ENCODE assay signal across 8 cellular contexts in genomic region chr7:121490309-121490708, GRCh38.
"Had no signal": no experiment of that assay in that cellular context is flagged by ENCODE, and none has a peak within 500 bp of the region (broad histone marks: within the 10 kb centered on the region; RNA-seq: fewer than 3 reads in every experiment).

No MANE protein-coding gene starts in this region.

- DNase-seq: H9, HCEC 1CT, HFFc6, KG1 had no signal

- FAIRE-seq: H1, H54 had no signal

- H3K4me3 ChIP-seq: GM23338 had no signal

- H3K27ac ChIP-seq: HL-60 had no signal
